ENCODE assay signal across 27 cellular contexts in the genomic region with DNA sequence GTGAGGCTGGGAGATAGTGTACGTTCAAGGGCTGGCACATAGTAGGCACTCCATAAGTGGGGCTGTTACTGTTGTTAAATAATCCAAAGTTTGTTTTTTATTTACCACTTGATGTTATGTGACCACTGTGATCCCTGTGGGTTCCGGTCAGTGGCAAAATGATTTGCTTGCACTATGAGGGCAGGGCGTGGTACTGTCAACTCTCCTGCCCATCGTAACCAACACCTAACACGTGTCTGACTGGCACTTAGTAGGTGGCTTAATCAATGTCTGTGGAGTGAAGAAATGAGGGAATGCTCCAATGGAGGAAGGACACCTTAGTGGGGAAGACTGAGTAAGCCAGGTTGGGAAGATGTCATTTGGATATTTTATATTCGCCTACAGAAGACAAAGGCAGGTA. TPM values are rescaled to one million over a fixed set of nuclear protein-coding genes. Genes with fewer than 3 reads are reported as not detected.
"Had no signal": no experiment of that assay in that cellular context is flagged by ENCODE, and none has a peak within 500 bp of the region (broad histone marks: within the 10 kb centered on the region; RNA-seq: fewer than 3 reads in every experiment).

No MANE protein-coding gene starts in this region.

- H3K4me3 ChIP-seq: cardiac muscle cell, Peyer's patch, SJSA1 had no signal

- H3K4me3 Mint-ChIP-seq: activated B cell treated with CpG ODN at 0.5 μM for 24 hours; activated CD4-positive, alpha-beta memory T cell treated with anti-CD3 and anti-CD28 coated beads for 36 hours; activated naive CD4-positive, alpha-beta T cell treated with anti-CD3 and anti-CD28 coated beads for 36 hours; activated T-cell treated with anti-CD3 and anti-CD28 coated beads, Interleukin-2, amount 50 U/mL, for 4 hours; activated T-helper 1 cell treated with anti-CD3 and anti-CD28 coated beads, Interleukin-12 subunit alpha, Interleukin-12 subunit beta, Interleukin-2, Interleukin-4 antibody, amounts not matched to agents 30 ng/mL and 10 ng/mL and 1 ng/mL, durations not matched to agents 14 hours and 24 hours and 36 hours; T-helper 17 cell had no signal

- DNase-seq: activated B cell treated with CpG ODN at 0.5 μM for 24 hours; activated CD4-positive, alpha-beta memory T cell treated with anti-CD3 and anti-CD28 coated beads for 36 hours; activated CD4-positive, alpha-beta T cell treated with anti-CD3 and anti-CD28 coated beads for 4 hours; activated CD4-positive, alpha-beta T cell treated with anti-CD3 and anti-CD28 coated beads, Interleukin-2, amount 50 U/mL, for 1 hour; activated CD4-positive, CD25-positive, alpha-beta regulatory T cell treated with anti-CD3 and anti-CD28 coated beads, Interleukin-2, amount 50 U/mL, for 72 hours; activated CD8-positive, alpha-beta memory T cell treated with anti-CD3 and anti-CD28 coated beads, Interleukin-2, amount 50 U/mL, for 4 hours; activated gamma-delta T cell treated with Interleukin-2 at 50 U/mL for 16 hours; activated naive CD4-positive, alpha-beta T cell treated with anti-CD3 and anti-CD28 coated beads for 36 hours; activated T-cell treated with anti-CD3 and anti-CD28 coated beads for 4 hours; activated T-cell treated with anti-CD3 and anti-CD28 coated beads, Interleukin-2, amount 50 U/mL, for 4 hours; anterior cingulate cortex; cerebellar nuclear complex; Karpas-422; KBM-7; NCI-H524 treated with DMSO at 0.1 percent for 48 hours; PC-3; Peyer's patch; RPMI8226; SK-N-SH; T-helper 17 cell had no signal

- H3K4me2 ChIP-seq: SK-N-SH had no signal

- H3K9me3 Mint-ChIP-seq: activated B cell treated with CpG ODN at 0.5 μM for 24 hours; activated naive CD4-positive, alpha-beta T cell treated with anti-CD3 and anti-CD28 coated beads for 36 hours; activated naive CD4-positive, alpha-beta T cell treated with anti-CD3 and anti-CD28 coated beads, Interleukin-2, amount 50 U/mL, for 72 hours; activated T-cell treated with anti-CD3 and anti-CD28 coated beads, Interleukin-2, amount 50 U/mL, for 4 hours; activated T-helper 1 cell treated with anti-CD3 and anti-CD28 coated beads, Interleukin-12 subunit alpha, Interleukin-12 subunit beta, Interleukin-2, Interleukin-4 antibody, amounts not matched to agents 30 ng/mL and 10 ng/mL and 1 ng/mL, durations not matched to agents 14 hours and 24 hours and 36 hours had no signal

- H3K36me3 Mint-ChIP-seq: activated CD4-positive, alpha-beta memory T cell treated with anti-CD3 and anti-CD28 coated beads for 36 hours; activated naive CD4-positive, alpha-beta T cell treated with anti-CD3 and anti-CD28 coated beads, Interleukin-2, amount 50 U/mL, for 72 hours had no signal

- H3K4me1 Mint-ChIP-seq: activated B cell treated with CpG ODN at 0.5 μM for 24 hours had no signal

- H3K9ac ChIP-seq: SK-N-SH had no signal

- H3K27ac ChIP-seq: cardiac muscle cell, Peyer's patch, SJSA1, VCaP had no signal

- H3K36me3 ChIP-seq: cardiac muscle cell, Peyer's patch, SJSA1 had no signal

- H3K4me1 ChIP-seq: Peyer's patch, SJSA1 had no signal

- H3K9me3 ChIP-seq: Peyer's patch, SJSA1, SK-N-SH had no signal

- H3K27ac Mint-ChIP-seq: activated B cell treated with CpG ODN at 0.5 μM for 24 hours; activated CD4-positive, alpha-beta memory T cell treated with anti-CD3 and anti-CD28 coated beads for 36 hours; activated naive CD4-positive, alpha-beta T cell treated with anti-CD3 and anti-CD28 coated beads for 36 hours; activated naive CD4-positive, alpha-beta T cell treated with anti-CD3 and anti-CD28 coated beads, Interleukin-2, amount 50 U/mL, for 72 hours; activated T-helper 1 cell treated with anti-CD3 and anti-CD28 coated beads, Interleukin-12 subunit alpha, Interleukin-12 subunit beta, Interleukin-2, Interleukin-4 antibody, amounts not matched to agents 30 ng/mL and 10 ng/mL and 1 ng/mL, durations not matched to agents 14 hours and 24 hours and 36 hours; T-helper 17 cell had no signal

- H3K27me3 ChIP-seq: cardiac muscle cell, Peyer's patch had no signal

- ATAC-seq: activated naive CD4-positive, alpha-beta T cell treated with anti-CD3 and anti-CD28 coated beads, Interleukin-2, amount 50 U/mL, for 72 hours; activated T-cell treated with anti-CD3 and anti-CD28 coated beads, Interleukin-2, amount 50 U/mL, for 4 hours; PC-3; T-helper 17 cell had no signal

RNA-seq across cellular contexts. Expression of gene ADORA1, which starts 14.6 kb away (rescaled TPM):
- total RNA-seq: activated B cell treated with CpG ODN at 0.5 μM for 24 hours; activated CD4-positive, alpha-beta memory T cell treated with anti-CD3 and anti-CD28 coated beads for 36 hours; activated naive CD4-positive, alpha-beta T cell treated with anti-CD3 and anti-CD28 coated beads for 36 hours; activated naive CD4-positive, alpha-beta T cell treated with anti-CD3 and anti-CD28 coated beads, Interleukin-2, amount 50 U/mL, for 72 hours; activated T-helper 1 cell treated with anti-CD3 and anti-CD28 coated beads, Interleukin-12 subunit alpha, Interleukin-12 subunit beta, Interleukin-2, Interleukin-4 antibody, amounts not matched to agents 30 ng/mL and 10 ng/mL and 1 ng/mL, durations not matched to agents 14 hours and 24 hours and 36 hours; SJSA1 had no signal

RNA-seq across cellular contexts. Expression of gene MYBPH, which starts 33.5 kb away (rescaled TPM):
- total RNA-seq: activated B cell treated with CpG ODN at 0.5 μM for 24 hours; activated CD4-positive, alpha-beta memory T cell treated with anti-CD3 and anti-CD28 coated beads for 36 hours; activated naive CD4-positive, alpha-beta T cell treated with anti-CD3 and anti-CD28 coated beads for 36 hours; activated naive CD4-positive, alpha-beta T cell treated with anti-CD3 and anti-CD28 coated beads, Interleukin-2, amount 50 U/mL, for 72 hours; activated T-cell treated with anti-CD3 and anti-CD28 coated beads, Interleukin-2, amount 50 U/mL, for 4 hours; activated T-helper 1 cell treated with anti-CD3 and anti-CD28 coated beads, Interleukin-12 subunit alpha, Interleukin-12 subunit beta, Interleukin-2, Interleukin-4 antibody, amounts not matched to agents 30 ng/mL and 10 ng/mL and 1 ng/mL, durations not matched to agents 14 hours and 24 hours and 36 hours; MCF 10A; NCI-H460; PC-3; Peyer's patch; SJSA1; T-helper 17 cell had no signal

RNA-seq across cellular contexts. Expression of gene CHI3L1, which starts 44.4 kb away (rescaled TPM):
- total RNA-seq: activated CD4-positive, alpha-beta memory T cell treated with anti-CD3 and anti-CD28 coated beads for 36 hours; activated T-cell treated with anti-CD3 and anti-CD28 coated beads, Interleukin-2, amount 50 U/mL, for 4 hours; activated T-helper 1 cell treated with anti-CD3 and anti-CD28 coated beads, Interleukin-12 subunit alpha, Interleukin-12 subunit beta, Interleukin-2, Interleukin-4 antibody, amounts not matched to agents 30 ng/mL and 10 ng/mL and 1 ng/mL, durations not matched to agents 14 hours and 24 hours and 36 hours; cardiac muscle cell; NCI-H460; PC-3; SJSA1; T-helper 17 cell had no signal
- polyA plus RNA-seq: SK-N-SH had no signal

RNA-seq across cellular contexts. Expression of gene MYOG, which starts 56.3 kb away (rescaled TPM):
- total RNA-seq: activated B cell treated with CpG ODN at 0.5 μM for 24 hours; activated CD4-positive, alpha-beta memory T cell treated with anti-CD3 and anti-CD28 coated beads for 36 hours; activated naive CD4-positive, alpha-beta T cell treated with anti-CD3 and anti-CD28 coated beads for 36 hours; activated naive CD4-positive, alpha-beta T cell treated with anti-CD3 and anti-CD28 coated beads, Interleukin-2, amount 50 U/mL, for 72 hours; activated T-cell treated with anti-CD3 and anti-CD28 coated beads, Interleukin-2, amount 50 U/mL, for 4 hours; activated T-helper 1 cell treated with anti-CD3 and anti-CD28 coated beads, Interleukin-12 subunit alpha, Interleukin-12 subunit beta, Interleukin-2, Interleukin-4 antibody, amounts not matched to agents 30 ng/mL and 10 ng/mL and 1 ng/mL, durations not matched to agents 14 hours and 24 hours and 36 hours; MCF 10A; NCI-H460; PC-3; Peyer's patch; SJSA1; T-helper 17 cell had no signal
- polyA plus RNA-seq: cardiac muscle cell, SK-N-SH had no signal
